Comparison of ENCODE assay signal across 8 cellular contexts in the genomic region with DNA sequence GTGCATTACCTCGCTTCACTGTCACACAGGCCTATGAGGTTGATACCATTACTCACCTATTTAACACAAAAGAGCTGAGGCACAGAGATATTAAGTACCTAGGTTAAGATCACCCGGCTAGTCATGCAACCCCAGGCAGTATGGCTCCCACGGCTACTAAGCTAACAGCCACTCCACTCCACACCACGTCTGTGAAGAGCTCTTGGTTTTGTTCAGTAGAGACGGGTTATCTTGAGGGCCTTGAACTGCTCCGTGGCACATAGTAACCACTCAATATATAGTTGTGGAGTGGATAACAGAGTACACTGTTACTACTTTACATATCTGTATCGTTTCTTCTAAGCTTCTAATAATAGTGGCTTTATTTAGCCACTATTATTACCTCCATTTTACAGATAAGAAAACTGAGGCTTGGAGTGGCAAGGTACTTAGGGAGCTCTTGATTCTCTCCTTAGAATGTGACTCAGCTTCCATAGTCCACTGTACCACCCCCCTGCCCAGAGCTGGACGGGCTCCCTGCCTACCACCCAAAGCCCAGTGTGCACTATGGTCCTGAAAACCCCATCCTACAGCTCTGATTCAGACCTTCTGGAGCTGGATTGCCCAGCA. TPM values are rescaled to one million over a fixed set of nuclear protein-coding genes. Genes with fewer than 3 reads are reported as not detected.
DNase-seq lines count a peak whose midpoint lies in the region; ATAC-seq, FAIRE-seq and TF ChIP-seq lines count a peak whose summit lies in the region.

No MANE protein-coding gene starts in this region.

- H3K4me1 ChIP-seq in kidney (ENCODE audit: control insufficient read depth in 1 of 2, insufficient read depth in 1 of 2, low read depth in 1 of 2, low read length in 2 of 2) (peaks cover 0 to 3% of the 10 kb centered on the region in 2 donors), subcutaneous abdominal adipose tissue (ENCODE audit: control insufficient read depth in 5 of 5, insufficient read depth in 5 of 5, low read length in 5 of 5) (peaks cover 0 to 19% (median 14%) of the 10 kb centered on the region in 5 donors)

- TF ChIP-seq CTCF in kidney (IDR thresholded peaks at IDR 0.05; ENCODE audit: borderline replicate concordance, extremely low read depth, insufficient read depth) (no peak), GM10248 (IDR thresholded peaks at IDR 0.05; ENCODE audit: control extremely low read depth, extremely low read depth, low read depth, missing control alignments) (no peak)

- no peaks in the 10 kb centered on the region for H3K9me3 Mint-ChIP-seq in activated CD4-positive, alpha-beta T cell treated with anti-CD3 and anti-CD28 coated beads for 36 hours (ENCODE audit: low read depth)
- no peaks in the 10 kb centered on the region for H3K9me3 Mint-ChIP-seq in activated T-helper 2 cell treated with anti-CD3 and anti-CD28 coated beads, Interferon-gamma antibody, Interleukin-2, Interleukin-4, amounts not matched to agents 10 μg/mL and 5 μg/mL and 100 μg/mL, durations not matched to agents 14 hours and 24 hours and 36 hours

- H3K36me3 Mint-ChIP-seq in activated CD4-positive, alpha-beta T cell treated with anti-CD3 and anti-CD28 coated beads for 36 hours (ENCODE audit: low read depth) = no peaks in the 10 kb centered on the region
- H3K36me3 Mint-ChIP-seq in activated T-helper 2 cell treated with anti-CD3 and anti-CD28 coated beads, Interferon-gamma antibody, Interleukin-2, Interleukin-4, amounts not matched to agents 10 μg/mL and 5 μg/mL and 100 μg/mL, durations not matched to agents 14 hours and 24 hours and 36 hours (ENCODE audit: low read depth) = no peaks in the 10 kb centered on the region

- no peak overlapping the region for H3K27ac ChIP-seq in kidney (ENCODE audit: low read depth in 2 of 2, low read length in 2 of 2)
- no peak overlapping the region for H3K27ac ChIP-seq in subcutaneous abdominal adipose tissue (ENCODE audit: low read depth, low read length)

- H3K4me3 ChIP-seq in kidney (ENCODE audit: low read length in 2 of 2) (peak overlapping the region; percentile 64 to 71), subcutaneous abdominal adipose tissue (ENCODE audit: low read depth in 1 of 5, low read length in 5 of 5) (peak overlapping the region; percentile 62 to 89 (median 78))

- H3K4me1 Mint-ChIP-seq in activated CD4-positive, alpha-beta T cell treated with anti-CD3 and anti-CD28 coated beads for 36 hours = peaks cover 20% of the 10 kb centered on the region
- H3K4me1 Mint-ChIP-seq in activated T-helper 2 cell treated with anti-CD3 and anti-CD28 coated beads, Interferon-gamma antibody, Interleukin-2, Interleukin-4, amounts not matched to agents 10 μg/mL and 5 μg/mL and 100 μg/mL, durations not matched to agents 14 hours and 24 hours and 36 hours (ENCODE audit: low read depth) = peaks cover 9% of the 10 kb centered on the region

- no peak for DNase-seq in activated CD4-positive, alpha-beta T cell treated with anti-CD3 and anti-CD28 coated beads for 36 hours
- DNase-seq in activated CD4-positive, alpha-beta T cell treated with anti-CD3 and anti-CD28 coated beads for 1 hour = no peak
- no peak for DNase-seq in activated T-helper 2 cell treated with anti-CD3 and anti-CD28 coated beads, Interferon-gamma antibody, Interleukin-2, Interleukin-4, amounts not matched to agents 10 μg/mL and 5 μg/mL and 100 μg/mL, durations not matched to agents 14 hours and 24 hours and 36 hours (ENCODE audit: low spot score)
- DNase-seq in kidney (no peak), DMS114 treated with DMSO at 0.1 percent for 48 hours (lab: John Stamatoyannopoulos, UW; ENCODE audit: unreplicated experiment) (no peak), GM10248 (ENCODE audit: extremely low spot score) (no peak)

- H3K9ac ChIP-seq in kidney (ENCODE audit: low read length in 2 of 2) (peak overlapping the region in 1 of 2 donors; percentile 37), subcutaneous abdominal adipose tissue (ENCODE audit: low read length in 5 of 5) (peak overlapping the region in 4 of 5 donors; percentile 48 to 60 (median 58))

- intact Hi-C loops in activated CD4-positive, alpha-beta T cell treated with anti-CD3 and anti-CD28 coated beads for 36 hours (cut with DNase I, micrococcal nuclease) = loop anchor here (1.0 to 10.0 kb wide), 6 partner anchors 64 to 601 kb away; partner anchors contain the start of genes ANKS6 (in 1 of the 2), TBC1D2 (in 1 of the 2), TRIM14 (in 1 of the 2) and TRMO (in 1 of the 2)
- intact Hi-C loops in activated T-helper 2 cell treated with anti-CD3 and anti-CD28 coated beads, Interferon-gamma antibody, Interleukin-2, Interleukin-4, amounts not matched to agents 10 μg/mL and 5 μg/mL and 100 μg/mL, durations not matched to agents 14 hours and 24 hours and 36 hours (cut with micrococcal nuclease) = loop anchor here (1.0 to 2.0 kb wide), 2 partner anchors 61 to 74 kb away; partner anchors contain the start of genes TBC1D2 and TRIM14
- intact Hi-C loops in kidney (cut with DNase I) = no loop called here

- no peaks in the 10 kb centered on the region for H3K36me3 ChIP-seq in kidney (ENCODE audit: control insufficient read depth in 1 of 2, insufficient read depth in 2 of 2, low read length in 2 of 2)
- H3K36me3 ChIP-seq in subcutaneous abdominal adipose tissue (ENCODE audit: control insufficient read depth in 5 of 5, insufficient read depth in 5 of 5, low read length in 5 of 5) = no peaks in the 10 kb centered on the region

- ATAC-seq in activated CD4-positive, alpha-beta T cell treated with anti-CD3 and anti-CD28 coated beads for 36 hours = no peak
- no peak for ATAC-seq in HG03439 (IDR thresholded peaks at IDR 0.05; ENCODE audit: unreplicated experiment)

- peak overlapping the region; percentile 65 for H3K27ac Mint-ChIP-seq in activated CD4-positive, alpha-beta T cell treated with anti-CD3 and anti-CD28 coated beads for 36 hours
- no peak overlapping the region for H3K27ac Mint-ChIP-seq in activated T-helper 2 cell treated with anti-CD3 and anti-CD28 coated beads, Interferon-gamma antibody, Interleukin-2, Interleukin-4, amounts not matched to agents 10 μg/mL and 5 μg/mL and 100 μg/mL, durations not matched to agents 14 hours and 24 hours and 36 hours

- H3K27me3 Mint-ChIP-seq in activated CD4-positive, alpha-beta T cell treated with anti-CD3 and anti-CD28 coated beads for 36 hours = no peaks in the 10 kb centered on the region
- H3K27me3 Mint-ChIP-seq in activated T-helper 2 cell treated with anti-CD3 and anti-CD28 coated beads, Interferon-gamma antibody, Interleukin-2, Interleukin-4, amounts not matched to agents 10 μg/mL and 5 μg/mL and 100 μg/mL, durations not matched to agents 14 hours and 24 hours and 36 hours (ENCODE audit: low read depth) = peaks cover 14% of the 10 kb centered on the region

- H3K4me3 Mint-ChIP-seq in activated CD4-positive, alpha-beta T cell treated with anti-CD3 and anti-CD28 coated beads for 36 hours = peak overlapping the region; percentile 78
- peak overlapping the region; percentile 83 for H3K4me3 Mint-ChIP-seq in activated T-helper 2 cell treated with anti-CD3 and anti-CD28 coated beads, Interferon-gamma antibody, Interleukin-2, Interleukin-4, amounts not matched to agents 10 μg/mL and 5 μg/mL and 100 μg/mL, durations not matched to agents 14 hours and 24 hours and 36 hours (ENCODE audit: low read depth)

- POLR2A ChIA-PET in activated CD4-positive, alpha-beta T cell treated with anti-CD3 and anti-CD28 coated beads for 36 hours (lab: Charles Lee) = interaction anchor here (0.7 to 1.8 kb wide), 3 partner anchors 12 to 63 kb away, joined by 3 to 5 read pairs (median 4); no protein-coding TSS in a partner anchor
- POLR2A ChIA-PET in GM10248 (lab: Yijun Ruan, JAX) = no interaction called here

- CTCF ChIA-PET in activated CD4-positive, alpha-beta T cell treated with anti-CD3 and anti-CD28 coated beads for 36 hours (lab: Charles Lee) = interaction anchor here (0.6 to 2.3 kb wide), 7 partner anchors 11 to 654 kb away, joined by 3 to 14 read pairs (median 7); partner anchors contain the start of gene TRIM14
- CTCF ChIA-PET in GM10248 (lab: Yijun Ruan, JAX) = interaction anchor here (0.8 to 2.1 kb wide), 17 partner anchors 10 to 582 kb away, joined by 3 to 18 read pairs (median 3); partner anchors contain the start of gene TRIM14

- peaks cover 0 to 5% (median 3%) of the 10 kb centered on the region in 5 donors for H3K27me3 ChIP-seq in subcutaneous abdominal adipose tissue (ENCODE audit: control insufficient read depth in 5 of 5, insufficient read depth in 4 of 5, low read length in 5 of 5)

- FAIRE-seq in kidney (lab: Jason Lieb, UNC) = no peak

- H3K9me3 ChIP-seq in kidney (ENCODE audit: control insufficient read depth in 1 of 2, low read length in 2 of 2) (no peaks in the 10 kb centered on the region), subcutaneous abdominal adipose tissue (ENCODE audit: control insufficient read depth in 5 of 5, low read length in 5 of 5) (no peaks in the 10 kb centered on the region)

RNA-seq across cellular contexts. Expression of gene CORO2A, which starts 1.0 kb away (rescaled TPM):
- 10 to 100 TPM in 1 of 2 experiments, 1 to 10 TPM in 1; 9.7 to 10.3 TPM for total RNA-seq in activated CD4-positive, alpha-beta T cell treated with anti-CD3 and anti-CD28 coated beads for 36 hours
- 0.87 and 0.96 TPM in 2 replicates for total RNA-seq in activated T-helper 2 cell treated with anti-CD3 and anti-CD28 coated beads, Interferon-gamma antibody, Interleukin-2, Interleukin-4, amounts not matched to agents 10 μg/mL and 5 μg/mL and 100 μg/mL, durations not matched to agents 14 hours and 24 hours and 36 hours
- 5.3 TPM for total RNA-seq in kidney
- 0.90 TPM for polyA plus RNA-seq in kidney (ENCODE audit: insufficient read depth, low read depth, low replicate concordance)
